ENCODE assay signal across 35 cellular contexts in the genomic region with DNA sequence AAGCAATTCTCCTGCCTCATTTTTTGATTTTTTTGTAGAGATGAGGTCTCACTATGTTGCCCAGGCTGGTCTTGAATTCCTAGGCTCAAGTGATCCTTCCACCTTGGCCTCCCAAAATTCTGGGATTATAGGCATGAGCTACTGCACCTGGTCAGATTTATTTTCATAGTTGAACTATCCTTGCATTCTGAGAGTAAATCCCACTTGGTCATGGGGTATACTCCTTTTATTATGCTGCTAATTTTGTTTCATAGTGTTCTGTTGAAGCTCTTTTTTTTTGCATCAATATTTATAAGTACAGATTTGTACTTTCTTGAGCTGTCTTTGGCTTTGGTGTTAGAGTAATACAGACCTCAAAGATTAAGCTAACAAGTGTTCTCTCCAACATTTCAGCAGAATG.
"Had no signal": no experiment of that assay in that cellular context is flagged by ENCODE, and none has a peak within 500 bp of the region (broad histone marks: within the 10 kb centered on the region; RNA-seq: fewer than 3 reads in every experiment).

No MANE protein-coding gene starts in this region.

- H3K36me3 ChIP-seq: MG63 had no signal

- DNase-seq: Karpas-422, Kasumi-1, MG63, MM.1S, MV-4-11, NCI-H1048, NCI-H1092, NCI-H1092 treated with DMSO at 0.1 percent for 48 hours, NCI-H1105, NCI-H1105 treated with DMSO at 0.1 percent for 48 hours, NCI-H1417, NCI-H1417 treated with DMSO at 0.1 percent for 48 hours, NCI-H1436, NCI-H1436 treated with DMSO at 0.1 percent for 48 hours, NCI-H146, NCI-H1694, NCI-H1694 treated with DMSO at 0.1 percent for 48 hours, NCI-H187, NCI-H187 treated with DMSO at 0.1 percent for 48 hours, NCI-H1930, NCI-H2029, NCI-H2029 treated with DMSO at 0.1 percent for 48 hours, NCI-H2081, NCI-H2081 treated with DMSO at 0.1 percent for 48 hours, NCI-H2107, NCI-H2171, NCI-H2171 treated with DMSO at 0.1 percent for 48 hours, NCI-H2227 treated with DMSO at 0.1 percent for 48 hours, NCI-H226, NCI-H345, NCI-H446, NCI-H446 treated with DMSO at 0.1 percent for 48 hours, NCI-H510A, NCI-H510A treated with DMSO at 0.1 percent for 48 hours, NCI-H524 had no signal

- H3K4me3 ChIP-seq: MG63 had no signal
